ENCODE assay signal across 2 cellular contexts in genomic region chr11:83671295-83671694, GRCh38.
TF ChIP-seq lines count a peak whose summit lies in the region.

No MANE protein-coding gene starts in this region.

TF ChIP-seq in IMR-90, 13 proteins besides CTCF, POLR2A, EP300 and RAD21 (continued from another document):
- TF ChIP-seq NFE2L2 (IDR thresholded peaks at IDR 0.05; ENCODE audit: low read depth, low read length) (no peak), USF2 (IDR thresholded peaks at IDR 0.05; ENCODE audit: low read depth, low read length) (no peak), MAFK (IDR thresholded peaks at IDR 0.05; ENCODE audit: low read depth, low read length) (no peak)
- TF ChIP-seq, protein P1, sequence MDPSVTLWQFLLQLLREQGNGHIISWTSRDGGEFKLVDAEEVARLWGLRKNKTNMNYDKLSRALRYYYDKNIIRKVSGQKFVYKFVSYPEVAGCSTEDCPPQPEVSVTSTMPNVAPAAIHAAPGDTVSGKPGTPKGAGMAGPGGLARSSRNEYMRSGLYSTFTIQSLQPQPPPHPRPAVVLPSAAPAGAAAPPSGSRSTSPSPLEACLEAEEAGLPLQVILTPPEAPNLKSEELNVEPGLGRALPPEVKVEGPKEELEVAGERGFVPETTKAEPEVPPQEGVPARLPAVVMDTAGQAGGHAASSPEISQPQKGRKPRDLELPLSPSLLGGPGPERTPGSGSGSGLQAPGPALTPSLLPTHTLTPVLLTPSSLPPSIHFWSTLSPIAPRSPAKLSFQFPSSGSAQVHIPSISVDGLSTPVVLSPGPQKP (IDR thresholded peaks at IDR 0.05; ENCODE audit: borderline replicate concordance, low read depth, low read length), result no peak

TF ChIP-seq in liver, 16 proteins besides CTCF, POLR2A, EP300 and RAD21 (continued from another document):
- TF ChIP-seq ZBTB33 (IDR thresholded peaks at IDR 0.05) (no peak), HNF4G (IDR thresholded peaks at IDR 0.05) (no peak), GABPA (IDR thresholded peaks at IDR 0.05 in 1 of 2, conservative IDR thresholded peaks at IDR 0.05 in 1 of 2) (no peak), ATF3 (IDR thresholded peaks at IDR 0.05) (no peak), RXRA (IDR thresholded peaks at IDR 0.05) (no peak), FOXA1 (IDR thresholded peaks at IDR 0.05) (no peak), EGR1 (IDR thresholded peaks at IDR 0.05; ENCODE audit: low read depth in 2 of 2) (no peak), NR2F2 (IDR thresholded peaks at IDR 0.05) (no peak), YY1 (IDR thresholded peaks at IDR 0.05) (no peak), TAF1 (conservative IDR thresholded peaks at IDR 0.05) (no peak), SP1 (IDR thresholded peaks at IDR 0.05) (no peak), JUND (IDR thresholded peaks at IDR 0.05) (no peak), MAX (IDR thresholded peaks at IDR 0.05) (no peak)
- TF ChIP-seq, protein P2, sequence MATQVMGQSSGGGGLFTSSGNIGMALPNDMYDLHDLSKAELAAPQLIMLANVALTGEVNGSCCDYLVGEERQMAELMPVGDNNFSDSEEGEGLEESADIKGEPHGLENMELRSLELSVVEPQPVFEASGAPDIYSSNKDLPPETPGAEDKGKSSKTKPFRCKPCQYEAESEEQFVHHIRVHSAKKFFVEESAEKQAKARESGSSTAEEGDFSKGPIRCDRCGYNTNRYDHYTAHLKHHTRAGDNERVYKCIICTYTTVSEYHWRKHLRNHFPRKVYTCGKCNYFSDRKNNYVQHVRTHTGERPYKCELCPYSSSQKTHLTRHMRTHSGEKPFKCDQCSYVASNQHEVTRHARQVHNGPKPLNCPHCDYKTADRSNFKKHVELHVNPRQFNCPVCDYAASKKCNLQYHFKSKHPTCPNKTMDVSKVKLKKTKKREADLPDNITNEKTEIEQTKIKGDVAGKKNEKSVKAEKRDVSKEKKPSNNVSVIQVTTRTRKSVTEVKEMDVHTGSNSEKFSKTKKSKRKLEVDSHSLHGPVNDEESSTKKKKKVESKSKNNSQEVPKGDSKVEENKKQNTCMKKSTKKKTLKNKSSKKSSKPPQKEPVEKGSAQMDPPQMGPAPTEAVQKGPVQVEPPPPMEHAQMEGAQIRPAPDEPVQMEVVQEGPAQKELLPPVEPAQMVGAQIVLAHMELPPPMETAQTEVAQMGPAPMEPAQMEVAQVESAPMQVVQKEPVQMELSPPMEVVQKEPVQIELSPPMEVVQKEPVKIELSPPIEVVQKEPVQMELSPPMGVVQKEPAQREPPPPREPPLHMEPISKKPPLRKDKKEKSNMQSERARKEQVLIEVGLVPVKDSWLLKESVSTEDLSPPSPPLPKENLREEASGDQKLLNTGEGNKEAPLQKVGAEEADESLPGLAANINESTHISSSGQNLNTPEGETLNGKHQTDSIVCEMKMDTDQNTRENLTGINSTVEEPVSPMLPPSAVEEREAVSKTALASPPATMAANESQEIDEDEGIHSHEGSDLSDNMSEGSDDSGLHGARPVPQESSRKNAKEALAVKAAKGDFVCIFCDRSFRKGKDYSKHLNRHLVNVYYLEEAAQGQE (IDR thresholded peaks at IDR 0.05), result no peak
